15 cellular contexts compared by ENCODE assay signal in genomic region chr20:14698605-14699373, GRCh38.
"Had no signal": no experiment of that assay in that cellular context is flagged by ENCODE, and none has a peak within 500 bp of the region (broad histone marks: within the 10 kb centered on the region; RNA-seq: fewer than 3 reads in every experiment).

No MANE protein-coding gene starts in this region.

- H3K9me3 ChIP-seq: body of pancreas, vagina had no signal

- ATAC-seq: activated CD4-positive, CD25-positive, alpha-beta regulatory T cell treated with anti-CD3 and anti-CD28 coated beads, Interleukin-2, amount 50 U/mL, for 24 hours; activated CD8-positive, alpha-beta T cell treated with anti-CD3 and anti-CD28 coated beads, Interleukin-2, amount 10 ng/mL, durations not matched to agents 7 days and 5 days; body of pancreas; effector memory CD8-positive, alpha-beta T cell; naive thymus-derived CD8-positive, alpha-beta T cell; stimulated activated naive CD8-positive, alpha-beta T cell treated with anti-CD3 and anti-CD28 coated beads, Interleukin-15, amount 100 ng/mL, for 72 hours had no signal

- H3K4me3 ChIP-seq: body of pancreas, vagina had no signal

- H3K36me3 ChIP-seq: vagina had no signal

- H3K27ac ChIP-seq: body of pancreas, vagina had no signal

- H3K27me3 ChIP-seq: body of pancreas, vagina had no signal

- DNase-seq: activated CD4-positive, alpha-beta T cell treated with anti-CD3 and anti-CD28 coated beads, Interleukin-2, amount 10 ng/mL, durations not matched to agents 7 days and 5 days; activated CD8-positive, alpha-beta T cell treated with anti-CD3 and anti-CD28 coated beads, Interleukin-2, amount 10 ng/mL, durations not matched to agents 7 days and 5 days; activated naive CD4-positive, alpha-beta T cell treated with anti-CD3 and anti-CD28 coated beads for 36 hours; activated T-cell treated with anti-CD3 and anti-CD28 coated beads, Interleukin-2, amount 50 U/mL, for 24 hours; body of pancreas; effector memory CD8-positive, alpha-beta T cell; glutamatergic neuron; kidney glomerular epithelial cell; mesenchymal stem cell; naive thymus-derived CD8-positive, alpha-beta T cell; nucleus accumbens; stimulated activated naive CD8-positive, alpha-beta T cell treated with anti-CD3 and anti-CD28 coated beads, Interleukin-15, amount 100 ng/mL, for 72 hours; trophoblast cell had no signal

- H3K4me1 ChIP-seq: body of pancreas, vagina had no signal
